12 cellular contexts compared by ENCODE assay signal in genomic region chr6:72206606-72207005, GRCh38.
DNase-seq lines count a peak whose midpoint lies in the region; ATAC-seq and TF ChIP-seq lines count a peak whose summit lies in the region.
"Had no signal": no experiment of that assay in that cellular context is flagged by ENCODE, and none has a peak within 500 bp of the region (broad histone marks: within the 10 kb centered on the region; RNA-seq: fewer than 3 reads in every experiment).

No MANE protein-coding gene starts in this region.

- no peak overlapping the region for H3K56ac ChIP-seq in IMR-90 (ENCODE audit: extremely low read depth, insufficient read depth, low read length)

- H3K4me1 ChIP-seq in GM23338 (ENCODE audit: insufficient read depth), result peaks cover 13% of the 10 kb centered on the region; the same call in 1 of the 2 replicates
- 0 out of 2 replicates have a peak, but pooled peaks cover 2% of the 10 kb centered on the region for H3K4me1 ChIP-seq in IMR-90 (ENCODE audit: control insufficient read depth, insufficient read depth, low read length)
- H3K4me1 ChIP-seq in endodermal cell (ENCODE audit: control insufficient read depth, insufficient read depth, low read length), result no peaks in the 10 kb centered on the region

- TF ChIP-seq POLR2A in IMR-90 (IDR thresholded peaks at IDR 0.05; ENCODE audit: low read depth, low read length), result no peak

- H3K27me3 ChIP-seq in GM23338 (ENCODE audit: insufficient read depth) (no peaks in the 10 kb centered on the region), IMR-90 (ENCODE audit: control insufficient read depth, insufficient read depth, low read length) (no peaks in the 10 kb centered on the region), endodermal cell (ENCODE audit: control insufficient read depth, insufficient read depth, low read length, poor library complexity, severe bottlenecking) (no peaks in the 10 kb centered on the region)

- no peak overlapping the region for H3K23ac ChIP-seq in IMR-90 (ENCODE audit: low read depth, low read length)

- no peaks in the 10 kb centered on the region for H3K79me1 ChIP-seq in IMR-90 (ENCODE audit: low read depth in 1 of 2, low read length in 2 of 2)

- H4K20me1 ChIP-seq in GM23338 (replicated peaks; ENCODE audit: insufficient read depth) (no peaks in the 10 kb centered on the region), IMR-90 (ENCODE audit: insufficient read depth, low read length) (no peaks in the 10 kb centered on the region)

- H3K9me1 ChIP-seq in IMR-90 (ENCODE audit: insufficient read depth, low read length), result no peaks in the 10 kb centered on the region

- intact Hi-C loops in IMR-90 (cut with micrococcal nuclease), result no loop called here
- intact Hi-C loops in activated CD4-positive, alpha-beta T cell treated with anti-CD3 and anti-CD28 coated beads, Interleukin-2, amount 10 ng/mL, durations not matched to agents 24 days and 14 days (cut with micrococcal nuclease), result no loop called here

- no peaks in the 10 kb centered on the region for H3K79me2 ChIP-seq in GM23338 (replicated peaks; ENCODE audit: insufficient read depth)

- POLR2A ChIA-PET in IMR-90 (lab: Charles Lee; ENCODE audit: unreplicated experiment), result no interaction called here

- no peak overlapping the region for H2BK15ac ChIP-seq in IMR-90 (ENCODE audit: low read depth, low read length)

- no peak overlapping the region for H2AK5ac ChIP-seq in IMR-90 (ENCODE audit: low read depth, low read length)

- no TSS peak for BruUV-seq in IMR-90 (replicated peaks; lab: Mats Ljungman, UMichigan)

- in situ Hi-C loops in IMR-90 (cut with MboI; ENCODE audit: low sequenced_read_pairs), result no loop called here

- H3K18ac ChIP-seq in IMR-90 (ENCODE audit: low read depth, low read length), result peak overlapping the region; percentile 16; the same call in 1 of the 2 replicates

- H3K4ac ChIP-seq in IMR-90 (ENCODE audit: low read depth, low read length), result no peak overlapping the region

- H3K4me3 Mint-ChIP-seq in GM23338 (no peak overlapping the region), endodermal cell (no peak overlapping the region)
- no peak overlapping the region for H3K4me3 Mint-ChIP-seq in activated CD4-positive, alpha-beta T cell treated with anti-CD3 and anti-CD28 coated beads, Interleukin-2, amount 10 ng/mL, durations not matched to agents 24 days and 14 days
- H3K4me3 Mint-ChIP-seq: CD4-positive, alpha-beta T cell had no signal

- no peak for TF ChIP-seq RAD21 in IMR-90 (IDR thresholded peaks at IDR 0.05; ENCODE audit: low read length)

- H3K14ac ChIP-seq in IMR-90 (replicated peaks; ENCODE audit: low read depth, low read length), result no peak overlapping the region

- TF ChIP-seq CTCF in GM23338 (conservative IDR thresholded peaks at IDR 0.05; ENCODE audit: low read depth in 2 of 2) (0 out of 4 replicates have a peak, but pooled peaks of 1 of the 2 experiments have one; percentile 9), IMR-90 (conservative IDR thresholded peaks at IDR 0.05; ENCODE audit: low read depth, low read length) (no peak), endodermal cell (conservative IDR thresholded peaks at IDR 0.05) (peak; percentile 57)

- H3K36me3 ChIP-seq in GM23338 (ENCODE audit: insufficient read depth), result no peaks in the 10 kb centered on the region
- no peaks in the 10 kb centered on the region for H3K36me3 ChIP-seq in IMR-90 (ENCODE audit: control insufficient read depth, insufficient read depth, low read length)
- no peaks in the 10 kb centered on the region for H3K36me3 ChIP-seq in endodermal cell (ENCODE audit: control insufficient read depth, insufficient read depth, low read length)

- H2BK120ac ChIP-seq in IMR-90 (ENCODE audit: low read depth, low read length), result no peak overlapping the region

- H3F3A ChIP-seq in GM23338 (replicated peaks; ENCODE audit: low read depth), result no peaks in the 10 kb centered on the region

- no peak overlapping the region for H3K9ac ChIP-seq in IMR-90 (ENCODE audit: low read depth, low read length)
- no peak overlapping the region for H3K9ac ChIP-seq in endodermal cell (ENCODE audit: extremely low read depth, low read length, poor library complexity, severe bottlenecking)

- H3K4me1 Mint-ChIP-seq in GM23338 (peaks cover 17% of the 10 kb centered on the region), endodermal cell (no peaks in the 10 kb centered on the region)
- no peaks in the 10 kb centered on the region for H3K4me1 Mint-ChIP-seq in activated CD4-positive, alpha-beta T cell treated with anti-CD3 and anti-CD28 coated beads, Interleukin-2, amount 10 ng/mL, durations not matched to agents 24 days and 14 days

- H3K27me3 Mint-ChIP-seq in GM23338 (ENCODE audit: insufficient read depth, low read depth, poor library complexity) (no peaks in the 10 kb centered on the region), endodermal cell (ENCODE audit: insufficient read depth) (no peaks in the 10 kb centered on the region)
- H3K27me3 Mint-ChIP-seq in activated CD4-positive, alpha-beta T cell treated with anti-CD3 and anti-CD28 coated beads, Interleukin-2, amount 10 ng/mL, durations not matched to agents 24 days and 14 days, result no peaks in the 10 kb centered on the region
- H3K27me3 Mint-ChIP-seq: CD4-positive, alpha-beta T cell had no signal

- ATAC-seq in GM23338, result peak; percentile 98
- ATAC-seq in IMR-90 (ENCODE audit: low read depth), result no peak
- ATAC-seq in HG02642 (IDR thresholded peaks at IDR 0.05; ENCODE audit: poor library complexity, unreplicated experiment), result no peak
- no peak for ATAC-seq in GM21367 (IDR thresholded peaks at IDR 0.05; ENCODE audit: unreplicated experiment)

- H2BK5ac ChIP-seq in IMR-90 (ENCODE audit: low read depth, low read length, poor library complexity, severe bottlenecking), result no peak overlapping the region

- no peak overlapping the region for H2AK9ac ChIP-seq in IMR-90 (replicated peaks; ENCODE audit: low read depth, low read length, poor library complexity)

- H3K9me3 ChIP-seq in IMR-90 (ENCODE audit: control insufficient read depth, insufficient read depth, low read length), result peaks cover 2% of the 10 kb centered on the region
- H3K9me3 ChIP-seq in endodermal cell (ENCODE audit: control insufficient read depth, low read length), result no peaks in the 10 kb centered on the region

- H2AFZ ChIP-seq in GM23338 (no peak overlapping the region), IMR-90 (replicated peaks; ENCODE audit: low read length, poor library complexity) (no peak overlapping the region)

- no peak overlapping the region for H4K8ac ChIP-seq in IMR-90 (ENCODE audit: low read depth in 2 of 2, low read length in 2 of 2)

- CTCF ChIA-PET in IMR-90 (lab: Yijun Ruan, JAX), result no interaction called here

- H3K4me2 ChIP-seq in GM23338 (no peak overlapping the region), IMR-90 (ENCODE audit: low read depth, low read length) (no peak overlapping the region)

- no peak overlapping the region for H3K4me3 ChIP-seq in GM23338
- no peak overlapping the region for H3K4me3 ChIP-seq in IMR-90 (ENCODE audit: insufficient read depth, low read depth, low read length)
- H3K4me3 ChIP-seq in endodermal cell (ENCODE audit: low read length), result no peak overlapping the region

- dilution Hi-C loops in IMR-90 (cut with HindIII; ENCODE audit: low sequenced_read_pairs, unreplicated experiment), result no loop called here

- H4K5ac ChIP-seq in IMR-90 (ENCODE audit: low read depth, low read length), result no peak overlapping the region

- H4K91ac ChIP-seq in IMR-90 (ENCODE audit: insufficient read depth, low read depth, low read length), result no peak overlapping the region

- no peaks in the 10 kb centered on the region for H3K9me2 ChIP-seq in GM23338 (ENCODE audit: insufficient read depth)

- WGBS in IMR-90 (ENCODE audit: extremely low coverage in 2 of 2, insufficient read length in 1 of 2), 2 experiments, result no CpG with 5 or more reads among the region's 3 CpGs
- WGBS in endodermal cell (ENCODE audit: insufficient coverage in 1 of 2, insufficient read length in 1 of 2), 2 experiments, result 83 to 90% methylated on average over 1 to 2 of the region's 3 CpGs

- H3K9me3 Mint-ChIP-seq in GM23338 (no peaks in the 10 kb centered on the region), endodermal cell (no peaks in the 10 kb centered on the region)
- no peaks in the 10 kb centered on the region for H3K9me3 Mint-ChIP-seq in activated CD4-positive, alpha-beta T cell treated with anti-CD3 and anti-CD28 coated beads, Interleukin-2, amount 10 ng/mL, durations not matched to agents 24 days and 14 days

- DNase-seq in GM23338 (ENCODE audit: low spot score) (peak; percentile 64), IMR-90 (no peak), endodermal cell (peak; percentile 59), iPS-NIHi7 (ENCODE audit: extremely low spot score) (peak; percentile 32), UCSD-AML1 (lab: John Stamatoyannopoulos, UW; ENCODE audit: unreplicated experiment) (no peak)
- DNase-seq in activated CD4-positive, alpha-beta T cell treated with anti-CD3 and anti-CD28 coated beads, Interleukin-2, amount 10 ng/mL, durations not matched to agents 24 days and 14 days, result no peak
- DNase-seq: ACHN; Calu3; CD4-positive, alpha-beta T cell; DMS 273 treated with DMSO at 0.1 percent for 48 hours had no signal

- no peaks in the 10 kb centered on the region for H3K36me3 Mint-ChIP-seq in GM23338 (ENCODE audit: low read depth)
- H3K36me3 Mint-ChIP-seq in endodermal cell (ENCODE audit: low read depth), result no peaks in the 10 kb centered on the region
- H3K36me3 Mint-ChIP-seq in activated CD4-positive, alpha-beta T cell treated with anti-CD3 and anti-CD28 coated beads, Interleukin-2, amount 10 ng/mL, durations not matched to agents 24 days and 14 days (ENCODE audit: low read depth), result no peaks in the 10 kb centered on the region

- H3K27ac Mint-ChIP-seq in GM23338 (no peak overlapping the region), endodermal cell (no peak overlapping the region)
- H3K27ac Mint-ChIP-seq in activated CD4-positive, alpha-beta T cell treated with anti-CD3 and anti-CD28 coated beads, Interleukin-2, amount 10 ng/mL, durations not matched to agents 24 days and 14 days, result no peak overlapping the region
- H3K27ac Mint-ChIP-seq: CD4-positive, alpha-beta T cell had no signal

- no peak overlapping the region for H3K27ac ChIP-seq in GM23338 (ENCODE audit: low read depth)
- no peak overlapping the region for H3K27ac ChIP-seq in IMR-90 (ENCODE audit: insufficient read depth, low read length)
- no peak overlapping the region for H3K27ac ChIP-seq in endodermal cell (ENCODE audit: low read depth, low read length)

- H2BK20ac ChIP-seq in IMR-90 (ENCODE audit: low read depth, low read length), result peak overlapping the region; percentile 26; the same call in 1 of the 2 replicates

TF ChIP-seq in IMR-90, 13 proteins besides CTCF, POLR2A, EP300 and RAD21 (continues in another document):
- no peak for TF ChIP-seq SMC3 (IDR thresholded peaks at IDR 0.05; ENCODE audit: low read depth, low read length)
- no peak for TF ChIP-seq ELK1 (IDR thresholded peaks at IDR 0.05; ENCODE audit: borderline replicate concordance, low read depth, low read length)

Comparison
In these comparisons a context has a peak if more than half of its experiments do, and no peak if none do; other contexts are left out.
1. DNase-seq: peak in GM23338 (single experiment), endodermal cell (single experiment) and iPS-NIHi7 (single experiment); none in IMR-90 (single experiment), UCSD-AML1 (single experiment) and activated CD4-positive, alpha-beta T cell treated with anti-CD3 and anti-CD28 coated beads, Interleukin-2, amount 10 ng/mL, durations not matched to agents 24 days and 14 days (single experiment).